In the genomic region with DNA sequence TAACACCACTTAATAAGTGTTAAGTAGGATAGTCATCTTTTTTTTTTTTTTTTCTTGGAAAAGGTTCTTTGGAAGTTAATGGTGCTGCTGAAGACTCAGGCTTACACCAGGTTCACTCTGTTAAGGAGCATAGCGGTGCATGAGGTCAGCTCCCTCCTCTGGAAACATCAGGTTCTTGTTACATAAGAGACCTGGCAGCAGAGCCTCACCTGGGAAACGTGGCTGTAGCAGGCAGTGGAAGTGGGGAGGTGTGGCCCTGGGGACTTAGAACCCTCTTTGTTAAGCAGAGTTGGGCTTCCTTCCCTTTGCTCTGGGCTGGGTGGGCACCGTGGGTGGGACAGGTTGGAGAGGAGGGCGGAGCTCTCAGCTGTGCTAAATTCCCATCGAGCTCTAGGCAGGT, we compare ENCODE assay signal across 23 cellular contexts.
"Had no signal": no experiment of that assay in that cellular context is flagged by ENCODE, and none has a peak within 500 bp of the region (broad histone marks: within the 10 kb centered on the region; RNA-seq: fewer than 3 reads in every experiment).

No MANE protein-coding gene starts in this region.

- H3K27ac ChIP-seq: foreskin keratinocyte, left ventricle myocardium inferior, prostate gland, upper lobe of left lung, WERI-Rb-1 had no signal

- H3K4me3 ChIP-seq: left ventricle myocardium inferior, prostate gland, upper lobe of left lung had no signal

- DNase-seq: activated CD4-positive, alpha-beta T cell treated with anti-CD3 and anti-CD28 coated beads for 1 hour; activated CD4-positive, alpha-beta T cell treated with anti-CD3 and anti-CD28 coated beads, Interleukin-2, amount 50 U/mL, for 1 hour; activated CD8-positive, alpha-beta T cell treated with anti-CD3 and anti-CD28 coated beads, Interleukin-2, amount 10 ng/mL, durations not matched to agents 7 days and 5 days; activated gamma-delta T cell; activated naive CD4-positive, alpha-beta T cell treated with anti-CD3 and anti-CD28 coated beads, Interleukin-2, amount 50 U/mL, for 16 hours; activated naive CD8-positive, alpha-beta T cell treated with anti-CD3 and anti-CD28 coated beads, Interleukin-2, amount 50 U/mL, for 24 hours; effector CD4-positive, alpha-beta T cell; erythroblast; foreskin keratinocyte; immature natural killer cell; left ventricle myocardium inferior; mammary epithelial cell; midbrain; natural killer cell; stimulated activated CD4-positive, alpha-beta T cell treated with anti-CD3 and anti-CD28 coated beads, Interleukin-12 subunit alpha, Interleukin-12 subunit beta, amount 100 ng/mL, for 4 hours; stimulated activated CD4-positive, alpha-beta T cell treated with anti-CD3 and anti-CD28 coated beads, Interleukin-4, amount 100 ng/mL, for 4 hours; stimulated activated naive CD8-positive, alpha-beta T cell treated with anti-CD3 and anti-CD28 coated beads, Interleukin-15, Interleukin-2, amounts not matched to agents 100 U/mL and 50 U/mL, for 24 hours; WERI-Rb-1 had no signal

- H3K4me1 Mint-ChIP-seq: activated naive CD8-positive, alpha-beta T cell treated with anti-CD3 and anti-CD28 coated beads, Interleukin-2, amount 50 U/mL, for 24 hours; immature natural killer cell; natural killer cell had no signal

- H3K4me1 ChIP-seq: foreskin keratinocyte, left ventricle myocardium inferior, prostate gland had no signal

- H3K36me3 ChIP-seq: left ventricle myocardium inferior, prostate gland, upper lobe of left lung, WERI-Rb-1 had no signal

- H3K4me3 Mint-ChIP-seq: activated CD8-positive, alpha-beta T cell treated with anti-CD3 and anti-CD28 coated beads, Interleukin-2, amount 10 ng/mL, durations not matched to agents 7 days and 5 days; activated naive CD8-positive, alpha-beta T cell treated with anti-CD3 and anti-CD28 coated beads, Interleukin-2, amount 50 U/mL, for 24 hours; activated T-helper 1 cell treated with anti-CD3 and anti-CD28 coated beads, Interleukin-12 subunit alpha, Interleukin-12 subunit beta, Interleukin-2, Interleukin-4 antibody, amounts not matched to agents 30 ng/mL and 10 ng/mL and 1 ng/mL, durations not matched to agents 14 hours and 24 hours and 36 hours; brain; dendritic cell treated with granulocyte-macrophage colony-stimulating factor and Interleukin-4, amounts not matched to agents 40 ng/mL and 50 ng/mL, for 4 days; immature natural killer cell; natural killer cell had no signal

- H3K27me3 ChIP-seq: upper lobe of left lung had no signal

- H3K36me3 Mint-ChIP-seq: brain, immature natural killer cell, natural killer cell had no signal

- H3K27me3 Mint-ChIP-seq: dendritic cell treated with granulocyte-macrophage colony-stimulating factor and Interleukin-4, amounts not matched to agents 40 ng/mL and 50 ng/mL, for 4 days had no signal

- H3K27ac Mint-ChIP-seq: activated CD8-positive, alpha-beta T cell treated with anti-CD3 and anti-CD28 coated beads, Interleukin-2, amount 10 ng/mL, durations not matched to agents 7 days and 5 days; activated naive CD8-positive, alpha-beta T cell treated with anti-CD3 and anti-CD28 coated beads, Interleukin-2, amount 50 U/mL, for 24 hours; activated T-helper 1 cell treated with anti-CD3 and anti-CD28 coated beads, Interleukin-12 subunit alpha, Interleukin-12 subunit beta, Interleukin-2, Interleukin-4 antibody, amounts not matched to agents 30 ng/mL and 10 ng/mL and 1 ng/mL, durations not matched to agents 14 hours and 24 hours and 36 hours; brain; dendritic cell treated with granulocyte-macrophage colony-stimulating factor and Interleukin-4, amounts not matched to agents 40 ng/mL and 50 ng/mL, for 4 days; immature natural killer cell; natural killer cell had no signal

- H3K9me3 ChIP-seq: left ventricle myocardium inferior, prostate gland, upper lobe of left lung had no signal

- H3K9me3 Mint-ChIP-seq: activated naive CD8-positive, alpha-beta T cell treated with anti-CD3 and anti-CD28 coated beads, Interleukin-2, amount 50 U/mL, for 24 hours; activated T-helper 1 cell treated with anti-CD3 and anti-CD28 coated beads, Interleukin-12 subunit alpha, Interleukin-12 subunit beta, Interleukin-2, Interleukin-4 antibody, amounts not matched to agents 30 ng/mL and 10 ng/mL and 1 ng/mL, durations not matched to agents 14 hours and 24 hours and 36 hours; dendritic cell treated with granulocyte-macrophage colony-stimulating factor and Interleukin-4, amounts not matched to agents 40 ng/mL and 50 ng/mL, for 4 days; immature natural killer cell; natural killer cell had no signal

- ATAC-seq: activated CD8-positive, alpha-beta T cell treated with anti-CD3 and anti-CD28 coated beads, Interleukin-2, amount 10 ng/mL, durations not matched to agents 7 days and 5 days; activated naive CD8-positive, alpha-beta T cell treated with anti-CD3 and anti-CD28 coated beads, Interleukin-2, amount 50 U/mL, for 24 hours; foreskin keratinocyte; natural killer cell; stimulated activated naive CD8-positive, alpha-beta T cell treated with anti-CD3 and anti-CD28 coated beads, Interleukin-15, Interleukin-2, amounts not matched to agents 100 U/mL and 50 U/mL, for 24 hours had no signal
